In the genomic region with DNA sequence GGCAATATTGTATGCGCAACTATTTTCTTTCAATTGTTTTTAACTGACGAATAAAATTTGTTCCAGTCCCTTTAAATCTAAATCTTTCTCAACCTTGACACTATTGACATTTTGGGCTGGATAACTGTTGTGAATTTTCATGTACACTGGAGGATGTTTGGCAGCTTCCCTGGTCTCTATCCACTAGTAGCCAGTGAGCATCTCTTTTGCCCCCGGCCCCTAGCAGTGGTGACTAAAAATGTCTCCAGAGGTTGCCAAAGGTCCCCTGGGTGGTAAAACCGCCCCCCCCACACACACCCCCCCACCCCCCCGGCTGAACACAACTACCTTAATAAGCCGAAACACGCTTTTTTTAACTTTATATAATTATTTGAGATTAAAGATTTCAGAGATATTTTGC, we compare ENCODE assay signal across 8 cellular contexts. TPM values are rescaled to one million over a fixed set of nuclear protein-coding genes. Genes with fewer than 3 reads are reported as not detected.
A peak's percentile ranks its signal among the peaks of the same experiment; 100 is the strongest.
DNase-seq lines count a peak whose midpoint lies in the region; ATAC-seq and TF ChIP-seq lines count a peak whose summit lies in the region.

No MANE protein-coding gene starts in this region.

- no peak for ATAC-seq in PC-3
- no peak for ATAC-seq in GM19035 (IDR thresholded peaks at IDR 0.05; ENCODE audit: unreplicated experiment)
- ATAC-seq in GM19467 (IDR thresholded peaks at IDR 0.05; ENCODE audit: unreplicated experiment) = no peak
- no peak for ATAC-seq in GM19395 (IDR thresholded peaks at IDR 0.05; ENCODE audit: unreplicated experiment)

- no peak overlapping the region for H3K27ac ChIP-seq in PC-3 (ENCODE audit: low read length)

- H4K20me1 ChIP-seq in PC-3 (ENCODE audit: low read length) = no peaks in the 10 kb centered on the region

- BruUV-seq in PC-3 (replicated peaks; lab: Mats Ljungman, UMichigan) = no TSS peak

- no peaks in the 10 kb centered on the region for H3F3A ChIP-seq in PC-3 (ENCODE audit: low read length, unreplicated experiment)

- intact Hi-C loops in PC-3 (cut with micrococcal nuclease) = loop anchor here (2.0 to 5.0 kb wide), 3 partner anchors 50 to 270 kb away; no protein-coding TSS in a partner anchor

- H3K9me3 ChIP-seq in PC-3 (ENCODE audit: low read length) = peaks cover under 1% of the 10 kb centered on the region; the same call in 1 of the 2 replicates

- peak overlapping the region; percentile 92 for H3K4me2 ChIP-seq in PC-3 (ENCODE audit: low read length)

- no peaks in the 10 kb centered on the region for H3K9me2 ChIP-seq in PC-3 (replicated peaks; ENCODE audit: low read length)

- H3K4me3 ChIP-seq in GM12865 (ENCODE audit: low read depth, low read length) (peak overlapping the region; percentile 89), PC-3 (ENCODE audit: low read length) (peak overlapping the region; percentile 93), epithelial cell of proximal tubule (ENCODE audit: low read depth, low read length) (peak overlapping the region; percentile 72), retinal pigment epithelial cell (ENCODE audit: low read length) (peak overlapping the region; percentile 72)

- peak overlapping the region; percentile 86 for H2AFZ ChIP-seq in PC-3 (ENCODE audit: low read length)

- H3K9ac ChIP-seq in PC-3 (ENCODE audit: low read length) = peak overlapping the region; percentile 93

- TF ChIP-seq CTCF in GM12865 (IDR thresholded peaks at IDR 0.05; ENCODE audit: insufficient read depth, low read depth, low read length, missing control alignments) (no peak), PC-3 (conservative IDR thresholded peaks at IDR 0.05; ENCODE audit: low read depth, low read length) (no peak), epithelial cell of proximal tubule (conservative IDR thresholded peaks at IDR 0.05; ENCODE audit: low read depth, low read length) (no peak), retinal pigment epithelial cell (conservative IDR thresholded peaks at IDR 0.05; ENCODE audit: low read depth, low read length) (no peak)

- DNase-seq in GM12865 (ENCODE audit: low read depth) (peak; percentile 4), PC-3 (no peak), epithelial cell of proximal tubule (ENCODE audit: low read depth) (no peak), retinal pigment epithelial cell (ENCODE audit: low read depth) (no peak), ureter (ENCODE audit: low spot score) (no peak)

- peaks cover 72% of the 10 kb centered on the region for H3K79me2 ChIP-seq in PC-3 (ENCODE audit: low read length)

- H3K36me3 ChIP-seq in PC-3 (ENCODE audit: low read depth, low read length) = peaks cover 15% of the 10 kb centered on the region

- CTCF ChIA-PET in PC-3 (lab: Charles Lee) = interaction anchor here (0.7 kb wide), 1 partner anchor 74 kb away, joined by 3 read pairs; no protein-coding TSS in a partner anchor

- no peaks in the 10 kb centered on the region for H3K27me3 ChIP-seq in PC-3 (ENCODE audit: low read length)

- POLR2A ChIA-PET in PC-3 (lab: Charles Lee; ENCODE audit: unreplicated experiment) = interaction anchor here (0.6 kb wide), 2 partner anchors 844 to 1203 kb away, joined by 3 to 4 read pairs; no protein-coding TSS in a partner anchor

- H3K4me1 ChIP-seq in PC-3 (ENCODE audit: insufficient read depth, low read length) = peaks cover 15% of the 10 kb centered on the region; the same call in 1 of the 2 replicates

RNA-seq across cellular contexts. Expression of a gene that starts 0.5 kb away (rescaled TPM):
- total RNA-seq in PC-3 (2014; rRNA removed) (7.9 and 11.6 TPM in 2 replicates), epithelial cell of proximal tubule (3.0 and 5.9 TPM in 2 replicates), ureter (1.8 TPM)

RNA-seq across cellular contexts. Expression of a gene that starts 0.9 kb away (rescaled TPM):
- total RNA-seq in PC-3 (2014; rRNA removed) (6.7 and 11.6 TPM in 2 replicates), epithelial cell of proximal tubule (6.8 and 9.9 TPM in 2 replicates), ureter (25.2 TPM)
